In the genomic region with DNA sequence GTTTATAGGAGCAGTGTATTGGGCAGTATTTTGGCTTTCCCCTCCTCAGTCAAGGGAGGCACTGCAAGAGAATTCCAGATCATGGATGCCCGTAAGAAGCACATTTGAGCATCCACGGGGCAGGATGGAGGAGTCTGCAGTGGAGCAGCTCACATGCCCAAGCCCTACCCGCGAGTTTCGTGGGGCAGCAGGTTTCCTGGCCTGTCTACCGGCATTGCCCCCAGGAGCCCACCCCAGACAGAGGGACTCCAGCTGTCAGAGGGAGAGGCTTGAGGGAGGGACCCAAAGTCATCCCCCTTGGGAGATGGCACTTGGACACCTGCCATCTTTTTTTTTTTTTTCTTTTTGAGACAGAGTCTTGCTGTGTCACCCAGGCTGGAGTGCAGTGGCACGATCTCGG, we compare ENCODE assay signal across 23 cellular contexts.
"Had no signal": no experiment of that assay in that cellular context is flagged by ENCODE, and none has a peak within 500 bp of the region (broad histone marks: within the 10 kb centered on the region; RNA-seq: fewer than 3 reads in every experiment).

No MANE protein-coding gene starts in this region.

- H3K4me1 ChIP-seq: left lung, lower lobe of right lung, right lobe of liver, testis had no signal

- H3K27ac ChIP-seq: epithelial cell of prostate, left lung, lower lobe of right lung, right lobe of liver, testis had no signal

- H3K36me3 Mint-ChIP-seq: activated naive CD4-positive, alpha-beta T cell treated with anti-CD3 and anti-CD28 coated beads, Interleukin-2, amount 50 U/mL, for 24 hours had no signal

- DNase-seq: activated CD4-positive, alpha-beta memory T cell treated with anti-CD3 and anti-CD28 coated beads, Interleukin-2, amount 10 ng/mL, durations not matched to agents 7 days and 5 days; activated CD4-positive, alpha-beta T cell treated with anti-CD3 and anti-CD28 coated beads for 1 hour; activated CD4-positive, alpha-beta T cell treated with anti-CD3 and anti-CD28 coated beads, Interleukin-2, amount 10 ng/mL, durations not matched to agents 7 days and 5 days; activated CD8-positive, alpha-beta memory T cell treated with anti-CD3 and anti-CD28 coated beads, Interleukin-2, amount 50 U/mL, for 48 hours; activated naive CD8-positive, alpha-beta T cell treated with anti-CD3 and anti-CD28 coated beads, Interleukin-2, amount 50 U/mL, for 24 hours; activated T-cell treated with anti-CD3 and anti-CD28 coated beads, Interleukin-2, amount 50 U/mL, for 24 hours; amygdala; central memory CD4-positive, alpha-beta T cell; left lung; lower lobe of right lung; mesenchymal stem cell; right lobe of liver; stimulated activated CD4-positive, alpha-beta T cell treated with anti-CD3 and anti-CD28 coated beads, Interleukin-12 subunit alpha, Interleukin-12 subunit beta, amount 100 ng/mL, for 4 hours; stimulated activated CD4-positive, alpha-beta T cell treated with anti-CD3 and anti-CD28 coated beads, Interleukin-4, amount 100 ng/mL, for 1 hour; stimulated activated naive CD8-positive, alpha-beta T cell treated with anti-CD3 and anti-CD28 coated beads, Interleukin-15, Interleukin-2, amounts not matched to agents 100 U/mL and 50 U/mL, for 24 hours; testis; trophoblast cell had no signal

- H3K27ac Mint-ChIP-seq: activated CD4-positive, alpha-beta memory T cell treated with anti-CD3 and anti-CD28 coated beads, Interleukin-2, amount 10 ng/mL, durations not matched to agents 7 days and 5 days; activated CD4-positive, alpha-beta T cell treated with anti-CD3 and anti-CD28 coated beads, Interleukin-2, amount 10 ng/mL, durations not matched to agents 7 days and 5 days; activated naive CD4-positive, alpha-beta T cell treated with anti-CD3 and anti-CD28 coated beads, Interleukin-2, amount 50 U/mL, for 24 hours; activated T-cell treated with anti-CD3 and anti-CD28 coated beads, Interleukin-2, amount 50 U/mL, for 24 hours; dendritic cell treated with granulocyte-macrophage colony-stimulating factor and Interleukin-4, amounts not matched to agents 40 ng/mL and 50 ng/mL, for 4 days; nephron; progenitor cell of endocrine pancreas; WTC11 had no signal

- H3K9me3 ChIP-seq: lower lobe of right lung, right lobe of liver, testis had no signal

- H3K4me1 Mint-ChIP-seq: activated CD4-positive, alpha-beta memory T cell treated with anti-CD3 and anti-CD28 coated beads, Interleukin-2, amount 10 ng/mL, durations not matched to agents 7 days and 5 days; activated CD4-positive, alpha-beta T cell treated with anti-CD3 and anti-CD28 coated beads, Interleukin-2, amount 10 ng/mL, durations not matched to agents 7 days and 5 days; activated naive CD4-positive, alpha-beta T cell treated with anti-CD3 and anti-CD28 coated beads, Interleukin-2, amount 50 U/mL, for 24 hours; WTC11 had no signal

- H3K36me3 ChIP-seq: left lung, lower lobe of right lung, right lobe of liver had no signal

- H3K27me3 Mint-ChIP-seq: activated CD4-positive, alpha-beta memory T cell treated with anti-CD3 and anti-CD28 coated beads, Interleukin-2, amount 10 ng/mL, durations not matched to agents 7 days and 5 days; activated CD4-positive, alpha-beta T cell treated with anti-CD3 and anti-CD28 coated beads, Interleukin-2, amount 10 ng/mL, durations not matched to agents 7 days and 5 days; activated naive CD4-positive, alpha-beta T cell treated with anti-CD3 and anti-CD28 coated beads, Interleukin-2, amount 50 U/mL, for 24 hours; dendritic cell treated with granulocyte-macrophage colony-stimulating factor and Interleukin-4, amounts not matched to agents 40 ng/mL and 50 ng/mL, for 4 days; progenitor cell of endocrine pancreas had no signal

- ATAC-seq: activated naive CD8-positive, alpha-beta T cell treated with anti-CD3 and anti-CD28 coated beads, Interleukin-2, amount 50 U/mL, for 24 hours; left lung; lower lobe of right lung; right lobe of liver; stimulated activated naive CD8-positive, alpha-beta T cell treated with anti-CD3 and anti-CD28 coated beads, Interleukin-15, Interleukin-2, amounts not matched to agents 100 U/mL and 50 U/mL, for 24 hours; WTC11 had no signal

- H3K27me3 ChIP-seq: left lung, right lobe of liver, testis had no signal

- H3K9me3 Mint-ChIP-seq: activated CD4-positive, alpha-beta memory T cell treated with anti-CD3 and anti-CD28 coated beads, Interleukin-2, amount 10 ng/mL, durations not matched to agents 7 days and 5 days; activated naive CD4-positive, alpha-beta T cell treated with anti-CD3 and anti-CD28 coated beads, Interleukin-2, amount 50 U/mL, for 24 hours; activated naive CD8-positive, alpha-beta T cell treated with anti-CD3 and anti-CD28 coated beads, Interleukin-2, amount 50 U/mL, for 24 hours; activated T-cell treated with anti-CD3 and anti-CD28 coated beads, Interleukin-2, amount 50 U/mL, for 24 hours; dendritic cell treated with granulocyte-macrophage colony-stimulating factor and Interleukin-4, amounts not matched to agents 40 ng/mL and 50 ng/mL, for 4 days; nephron had no signal

- H3K4me3 Mint-ChIP-seq: activated CD4-positive, alpha-beta memory T cell treated with anti-CD3 and anti-CD28 coated beads, Interleukin-2, amount 10 ng/mL, durations not matched to agents 7 days and 5 days; activated CD4-positive, alpha-beta T cell treated with anti-CD3 and anti-CD28 coated beads, Interleukin-2, amount 10 ng/mL, durations not matched to agents 7 days and 5 days; activated naive CD4-positive, alpha-beta T cell treated with anti-CD3 and anti-CD28 coated beads, Interleukin-2, amount 50 U/mL, for 24 hours; activated naive CD8-positive, alpha-beta T cell treated with anti-CD3 and anti-CD28 coated beads, Interleukin-2, amount 50 U/mL, for 24 hours; activated T-cell treated with anti-CD3 and anti-CD28 coated beads, Interleukin-2, amount 50 U/mL, for 24 hours; dendritic cell treated with granulocyte-macrophage colony-stimulating factor and Interleukin-4, amounts not matched to agents 40 ng/mL and 50 ng/mL, for 4 days; nephron; WTC11 had no signal

- H3K4me3 ChIP-seq: left lung, lower lobe of right lung, right lobe of liver, testis had no signal
